Comparison of ENCODE assay signal across 7 cellular contexts in genomic region chr11:116984589-116984988, GRCh38.
DNase-seq lines count a peak whose midpoint lies in the region; ATAC-seq and TF ChIP-seq lines count a peak whose summit lies in the region.

No MANE protein-coding gene starts in this region.

- no peak for TF ChIP-seq CTCF in IMR-90 (conservative IDR thresholded peaks at IDR 0.05; ENCODE audit: low read depth, low read length)
- TF ChIP-seq CTCF in activated B cell treated with CpG ODN at 0.5 μM for 24 hours (IDR thresholded peaks at IDR 0.05): no peak
- TF ChIP-seq CTCF in tibial artery (IDR thresholded peaks at IDR 0.05): no peak

- no CpG with 5 or more reads among the region's 6 CpGs for WGBS in IMR-90 (ENCODE audit: extremely low coverage in 2 of 2, insufficient read length in 1 of 2), 2 experiments
- 62% methylated on average over 6 of the region's 6 CpGs for WGBS in right cardiac atrium

- H3K27me3 Mint-ChIP-seq in activated B cell treated with CpG ODN at 0.5 μM for 24 hours: no peaks in the 10 kb centered on the region

- peak overlapping the region; percentile 91; the same call in 1 of the 2 replicates for H3K4me2 ChIP-seq in IMR-90 (ENCODE audit: low read depth, low read length)

- peak overlapping the region; percentile 35 for H3K27ac Mint-ChIP-seq in activated B cell treated with CpG ODN at 0.5 μM for 24 hours

- H3K79me1 ChIP-seq in IMR-90 (ENCODE audit: low read depth in 1 of 2, low read length in 2 of 2): peaks cover 18 to 59% of the 10 kb centered on the region in 2 experiments

- no peak for TF ChIP-seq POLR2A in IMR-90 (IDR thresholded peaks at IDR 0.05; ENCODE audit: low read depth, low read length)

- H2AFZ ChIP-seq in IMR-90 (replicated peaks; ENCODE audit: low read length, poor library complexity): no peak overlapping the region

- peaks cover 94% of the 10 kb centered on the region for H3K4me1 Mint-ChIP-seq in activated B cell treated with CpG ODN at 0.5 μM for 24 hours

- no peak overlapping the region for H2BK20ac ChIP-seq in IMR-90 (ENCODE audit: low read depth, low read length)

- no peak overlapping the region for H3K27ac ChIP-seq in IMR-90 (ENCODE audit: insufficient read depth, low read length)
- H3K27ac ChIP-seq in right cardiac atrium (ENCODE audit: low read length): peak overlapping the region; percentile 52
- H3K27ac ChIP-seq in tibial artery: peak overlapping the region; percentile 50 to 70

- DNase-seq in IMR-90 (peak; percentile 98), activated B cell treated with CpG ODN at 0.5 μM for 24 hours (no peak), right cardiac atrium (no peak), tibial artery (no peak)

- H3K4me1 ChIP-seq in IMR-90 (ENCODE audit: control insufficient read depth, insufficient read depth, low read length) (peaks cover 11% of the 10 kb centered on the region), right cardiac atrium (ENCODE audit: control insufficient read depth, insufficient read depth, low read length) (peaks cover 4% of the 10 kb centered on the region), tibial artery (peaks cover 0 to 97% (median 51%) of the 10 kb centered on the region in 4 donors)

- H3K9ac ChIP-seq in IMR-90 (ENCODE audit: low read depth, low read length): no peak overlapping the region

- CTCF ChIA-PET in IMR-90 (lab: Yijun Ruan, JAX) (interaction anchor here (1.9 kb wide), 1 partner anchor 11 kb away, joined by 7 read pairs; no protein-coding TSS in a partner anchor), activated B cell treated with CpG ODN at 0.5 μM for 24 hours (lab: Charles Lee) (interaction anchor here (0.8 kb wide), 1 partner anchor 9 kb away, joined by 3 read pairs; no protein-coding TSS in a partner anchor)

- H2BK5ac ChIP-seq in IMR-90 (ENCODE audit: low read depth, low read length, poor library complexity, severe bottlenecking): peak overlapping the region; percentile 73

- no peak overlapping the region; the same call in 1 of the 2 replicates for H3K4ac ChIP-seq in IMR-90 (ENCODE audit: low read depth, low read length)

- H3K36me3 ChIP-seq in IMR-90 (ENCODE audit: control insufficient read depth, insufficient read depth, low read length) (no peaks in the 10 kb centered on the region), tibial artery (no peaks in the 10 kb centered on the region)

- H4K20me1 ChIP-seq in IMR-90 (ENCODE audit: insufficient read depth, low read length): peaks cover 27% of the 10 kb centered on the region

- no peak overlapping the region; the same call in 1 of the 2 replicates for H4K5ac ChIP-seq in IMR-90 (ENCODE audit: low read depth, low read length)

- BruUV-seq in IMR-90 (replicated peaks; lab: Mats Ljungman, UMichigan): no TSS peak

- H3K9me3 Mint-ChIP-seq in activated B cell treated with CpG ODN at 0.5 μM for 24 hours: no peaks in the 10 kb centered on the region

- H2AK5ac ChIP-seq in IMR-90 (ENCODE audit: low read depth, low read length): no peak overlapping the region

- H3K4me3 ChIP-seq in IMR-90 (ENCODE audit: insufficient read depth, low read depth, low read length): no peak overlapping the region
- no peak overlapping the region for H3K4me3 ChIP-seq in right cardiac atrium (ENCODE audit: low read length)
- peak overlapping the region in 1 of 2 donors; percentile 10 for H3K4me3 ChIP-seq in tibial artery

- peak overlapping the region; percentile 76; the same call in 1 of the 2 replicates for H3K18ac ChIP-seq in IMR-90 (ENCODE audit: low read depth, low read length)

- in situ Hi-C loops in IMR-90 (cut with MboI; ENCODE audit: low sequenced_read_pairs): no loop called here

- intact Hi-C loops in IMR-90 (cut with micrococcal nuclease): loop anchor here (2.0 to 5.0 kb wide), 2 partner anchors 97 to 112 kb away; no protein-coding TSS in a partner anchor
- intact Hi-C loops in activated B cell treated with CpG ODN at 0.5 μM for 24 hours (cut with micrococcal nuclease): no loop called here
- intact Hi-C loops in right cardiac atrium (cut with DNase I): loop anchor here in 1 of 4 donors (2.0 kb wide), 1 partner anchor 20 kb away; no protein-coding TSS in a partner anchor
- intact Hi-C loops in tibial artery (cut with DNase I; ENCODE audit: low total_unique reads): no loop called here

- H2BK15ac ChIP-seq in IMR-90 (ENCODE audit: low read depth, low read length): peak overlapping the region; percentile 16; the same call in 1 of the 3 replicates

- no peaks in the 10 kb centered on the region for H3K9me3 ChIP-seq in IMR-90 (ENCODE audit: control insufficient read depth, insufficient read depth, low read length)
- H3K9me3 ChIP-seq in right cardiac atrium (ENCODE audit: control insufficient read depth, low read length): no peaks in the 10 kb centered on the region
- no peaks in the 10 kb centered on the region for H3K9me3 ChIP-seq in tibial artery

- H3K14ac ChIP-seq in IMR-90 (replicated peaks; ENCODE audit: low read depth, low read length): peak overlapping the region; percentile 51; the same call in 1 of the 2 replicates

- H2AK9ac ChIP-seq in IMR-90 (replicated peaks; ENCODE audit: low read depth, low read length, poor library complexity): no peak overlapping the region

- H3K36me3 Mint-ChIP-seq in activated B cell treated with CpG ODN at 0.5 μM for 24 hours (ENCODE audit: low read depth): peaks cover 6% of the 10 kb centered on the region

- peaks cover 7% of the 10 kb centered on the region for H3K9me1 ChIP-seq in IMR-90 (ENCODE audit: insufficient read depth, low read length)

- ATAC-seq in IMR-90 (ENCODE audit: low read depth): peak; percentile 80
- ATAC-seq in activated B cell treated with CpG ODN at 0.5 μM for 24 hours (ENCODE audit: low read depth): no peak
- ATAC-seq in right cardiac atrium: peak in 1 of 2 donors; percentile 55
- no peak for ATAC-seq in GM18858 (IDR thresholded peaks at IDR 0.05; ENCODE audit: unreplicated experiment)
- no peak for ATAC-seq in GM21717 (IDR thresholded peaks at IDR 0.05; ENCODE audit: unreplicated experiment)
- ATAC-seq in GM21825 (IDR thresholded peaks at IDR 0.05; ENCODE audit: unreplicated experiment): no peak

- no peak; the same call in 1 of the 2 replicates for TF ChIP-seq RAD21 in IMR-90 (IDR thresholded peaks at IDR 0.05; ENCODE audit: low read length)

- peak overlapping the region; percentile 29; the same call in 1 of the 2 replicates for H2BK120ac ChIP-seq in IMR-90 (ENCODE audit: low read depth, low read length)

- dilution Hi-C loops in IMR-90 (cut with HindIII; ENCODE audit: low sequenced_read_pairs, unreplicated experiment): no loop called here

- no peak overlapping the region for H4K91ac ChIP-seq in IMR-90 (ENCODE audit: insufficient read depth, low read depth, low read length)

- POLR2A ChIA-PET in IMR-90 (lab: Charles Lee; ENCODE audit: unreplicated experiment) (no interaction called here), activated B cell treated with CpG ODN at 0.5 μM for 24 hours (lab: Charles Lee) (interaction anchor here (0.6 to 1.8 kb wide), 3 partner anchors 35 to 78 kb away, joined by 3 to 5 read pairs (median 5); no protein-coding TSS in a partner anchor)

- H3K4me3 Mint-ChIP-seq in activated B cell treated with CpG ODN at 0.5 μM for 24 hours: no peak overlapping the region

- H4K8ac ChIP-seq in IMR-90 (ENCODE audit: low read depth in 2 of 2, low read length in 2 of 2): no peak overlapping the region

- no peaks in the 10 kb centered on the region for H3K27me3 ChIP-seq in IMR-90 (ENCODE audit: control insufficient read depth, insufficient read depth, low read length)
- H3K27me3 ChIP-seq in right cardiac atrium (ENCODE audit: control insufficient read depth, insufficient read depth): no peaks in the 10 kb centered on the region
- no peaks in the 10 kb centered on the region for H3K27me3 ChIP-seq in tibial artery

- H3K56ac ChIP-seq in IMR-90 (ENCODE audit: extremely low read depth, insufficient read depth, low read length): no peak overlapping the region

- no peak overlapping the region; the same call in 1 of the 2 replicates for H3K23ac ChIP-seq in IMR-90 (ENCODE audit: low read depth, low read length)

TF ChIP-seq in IMR-90, 13 proteins besides CTCF, POLR2A, EP300 and RAD21:
- TF ChIP-seq BHLHE40 (IDR thresholded peaks at IDR 0.05; ENCODE audit: low read depth, low read length) (peak; percentile 41; the same call in 1 of the 2 replicates), RFX5 (IDR thresholded peaks at IDR 0.05; ENCODE audit: low read depth, low read length) (no peak), FOS (IDR thresholded peaks at IDR 0.05; ENCODE audit: low read depth, low read length) (peak; percentile 47; the same call in 1 of the 2 replicates), SMC3 (IDR thresholded peaks at IDR 0.05; ENCODE audit: low read depth, low read length) (peak; percentile 9; the same call in 1 of the 2 replicates), CEBPB (IDR thresholded peaks at IDR 0.05; ENCODE audit: low read depth, low read length) (peak; percentile 99), RCOR1 (IDR thresholded peaks at IDR 0.05; ENCODE audit: insufficient replicate concordance, low read length) (no peak)
